14 cellular contexts compared by ENCODE assay signal in genomic region chr5:10330511-10331105, GRCh38. TPM values are rescaled to one million over a fixed set of nuclear protein-coding genes. Genes with fewer than 3 reads are reported as not detected.
DNase-seq lines count a peak whose midpoint lies in the region; ATAC-seq and TF ChIP-seq lines count a peak whose summit lies in the region.
"Had no signal": no experiment of that assay in that cellular context is flagged by ENCODE, and none has a peak within 500 bp of the region (broad histone marks: within the 10 kb centered on the region; RNA-seq: fewer than 3 reads in every experiment).

No MANE protein-coding gene starts in this region.

- ATAC-seq in gastrocnemius medialis (peak in 1 of 2 donors; percentile 6), HG03135 (IDR thresholded peaks at IDR 0.05; ENCODE audit: unreplicated experiment) (no peak), GM19328 (IDR thresholded peaks at IDR 0.05; ENCODE audit: unreplicated experiment) (no peak)
- ATAC-seq: stimulated activated naive B cell treated with anti-CD40 and anti-IgM and Interleukin-4, amounts not matched to agents 10 μg/mL and 1 μg/mL and 100 μg/mL, for 72 hours had no signal

- CTCF ChIA-PET in AG04450 (lab: Charles Lee), result interaction anchor here (0.6 to 3.3 kb wide), 4 partner anchors 24 to 93 kb away, joined by 3 to 14 read pairs (median 4); no protein-coding TSS in a partner anchor

- peaks cover 59% of the 10 kb centered on the region for H3K4me1 Mint-ChIP-seq in chondrocyte (ENCODE audit: low read depth)

- TF ChIP-seq POLR2A in gastrocnemius medialis (IDR thresholded peaks at IDR 0.05), result no peak

- H3K9me3 ChIP-seq in AG04450 (ENCODE audit: control insufficient read depth, insufficient read depth, low read length) (no peaks in the 10 kb centered on the region; the same call in 1 of the 2 replicates), gastrocnemius medialis (no peaks in the 10 kb centered on the region)
- no peaks in the 10 kb centered on the region for H3K9me3 ChIP-seq in effector memory CD4-positive, alpha-beta T cell (ENCODE audit: control insufficient read depth, low read length)

- H3K27ac Mint-ChIP-seq in chondrocyte (ENCODE audit: unreplicated experiment), result peak overlapping the region; percentile 88
- H3K27ac Mint-ChIP-seq: activated CD4-positive, alpha-beta T cell treated with anti-CD3 and anti-CD28 coated beads, Interleukin-2, amount 10 ng/mL, durations not matched to agents 7 days and 5 days; stimulated activated naive B cell treated with anti-CD40 and anti-IgM and Interleukin-4, amounts not matched to agents 10 μg/mL and 1 μg/mL and 100 μg/mL, for 72 hours had no signal

- H3K27me3 ChIP-seq in AG04450 (ENCODE audit: control insufficient read depth, insufficient read depth, low read length) (no peaks in the 10 kb centered on the region), layer of hippocampus (ENCODE audit: control insufficient read depth, insufficient read depth, low read length) (no peaks in the 10 kb centered on the region), gastrocnemius medialis (no peaks in the 10 kb centered on the region)
- peaks cover 21% of the 10 kb centered on the region for H3K27me3 ChIP-seq in effector memory CD4-positive, alpha-beta T cell (replicated peaks; ENCODE audit: control insufficient read depth, insufficient read depth, low read length, poor library complexity, severe bottlenecking)

- in situ Hi-C loops in gastrocnemius medialis (cut with MboI; ENCODE audit: low sequenced_read_pairs in 4 of 4), result no loop called here

- no peaks in the 10 kb centered on the region for H3K27me3 Mint-ChIP-seq in chondrocyte (ENCODE audit: low read depth)

- no peaks in the 10 kb centered on the region for H3K9me3 Mint-ChIP-seq in chondrocyte (ENCODE audit: low read depth)
- H3K9me3 Mint-ChIP-seq: activated CD4-positive, alpha-beta T cell treated with anti-CD3 and anti-CD28 coated beads, Interleukin-2, amount 10 ng/mL, durations not matched to agents 7 days and 5 days; stimulated activated naive B cell treated with anti-CD40 and anti-IgM and Interleukin-4, amounts not matched to agents 10 μg/mL and 1 μg/mL and 100 μg/mL, for 72 hours had no signal

- H3K27ac ChIP-seq in AG04450 (ENCODE audit: low read depth, low read length), result peak overlapping the region; percentile 59
- H3K27ac ChIP-seq in layer of hippocampus (ENCODE audit: low read depth, low read length), result peak overlapping the region; percentile 3
- H3K27ac ChIP-seq in gastrocnemius medialis, result peak overlapping the region; percentile 73 to 86 (median 78)
- no peak overlapping the region for H3K27ac ChIP-seq in effector memory CD4-positive, alpha-beta T cell (ENCODE audit: insufficient read depth, low read length, poor library complexity, severe bottlenecking)
- H3K27ac ChIP-seq: KMS-11 had no signal

- H3K4me1 ChIP-seq in gastrocnemius medialis, result peaks cover 34 to 36% of the 10 kb centered on the region in 2 donors
- H3K4me1 ChIP-seq in effector memory CD4-positive, alpha-beta T cell (ENCODE audit: control insufficient read depth, insufficient read depth, low read length, poor library complexity, severe bottlenecking), result peaks cover 9% of the 10 kb centered on the region

- no peak overlapping the region; the same call in 1 of the 2 replicates for H3K4me3 ChIP-seq in AG04450 (ENCODE audit: low read depth, low read length)
- no peak overlapping the region for H3K4me3 ChIP-seq in gastrocnemius medialis
- H3K4me3 ChIP-seq in effector memory CD4-positive, alpha-beta T cell (ENCODE audit: insufficient read depth, low read depth, low read length, poor library complexity, severe bottlenecking), result no peak overlapping the region

- H3K36me3 ChIP-seq in gastrocnemius medialis, result no peaks in the 10 kb centered on the region
- H3K36me3 ChIP-seq in effector memory CD4-positive, alpha-beta T cell (ENCODE audit: control insufficient read depth, insufficient read depth, low read length), result no peaks in the 10 kb centered on the region

- H3K4me3 Mint-ChIP-seq in chondrocyte (ENCODE audit: unreplicated experiment), result no peak overlapping the region
- H3K4me3 Mint-ChIP-seq: activated CD4-positive, alpha-beta T cell treated with anti-CD3 and anti-CD28 coated beads, Interleukin-2, amount 10 ng/mL, durations not matched to agents 7 days and 5 days; stimulated activated naive B cell treated with anti-CD40 and anti-IgM and Interleukin-4, amounts not matched to agents 10 μg/mL and 1 μg/mL and 100 μg/mL, for 72 hours had no signal

- intact Hi-C loops in gastrocnemius medialis (cut with DNase I; ENCODE audit: low total_unique reads), result loop anchor here (2.0 kb wide), 2 partner anchors 22 to 42 kb away; partner anchors contain the start of gene MARCHF6

- no peak for DNase-seq in AG04450 (ENCODE audit: low read depth, low spot score)
- no peak for DNase-seq in chondrocyte (ENCODE audit: low spot score)
- peak in 1 of 2 donors; percentile 48 for DNase-seq in gastrocnemius medialis
- DNase-seq in NOMO-1 (lab: John Stamatoyannopoulos, UW; ENCODE audit: unreplicated experiment in 2 of 2), result no peak
- no peak for DNase-seq in effector memory CD4-positive, alpha-beta T cell
- DNase-seq: ACHN; activated CD4-positive, alpha-beta T cell treated with anti-CD3 and anti-CD28 coated beads, Interleukin-2, amount 10 ng/mL, durations not matched to agents 7 days and 5 days; Calu3; NCI-H524 treated with DMSO at 0.1 percent for 48 hours; stimulated activated naive B cell treated with anti-CD40 and anti-IgM and Interleukin-4, amounts not matched to agents 10 μg/mL and 1 μg/mL and 100 μg/mL, for 72 hours had no signal

- POLR2A ChIA-PET in AG04450 (lab: Yijun Ruan, JAX), result interaction anchor here (1.3 to 2.7 kb wide), 2 partner anchors 23 to 81 kb away, joined by 4 to 24 read pairs; partner anchors contain the start of genes ATPSCKMT, CCT5 and MARCHF6

- no peaks in the 10 kb centered on the region for H3K36me3 Mint-ChIP-seq in chondrocyte (ENCODE audit: low read depth)

- no peak for TF ChIP-seq CTCF in AG04450 (IDR thresholded peaks at IDR 0.05; ENCODE audit: low read depth, low read length)
- no peak for TF ChIP-seq CTCF in chondrocyte (IDR thresholded peaks at IDR 0.05)
- TF ChIP-seq CTCF in gastrocnemius medialis (IDR thresholded peaks at IDR 0.05 in 4 of 5, conservative IDR thresholded peaks at IDR 0.05 in 1 of 5), result no peak

RNA-seq across cellular contexts. Expression of gene MARCHF6, which starts 22.9 kb away (rescaled TPM):
- 102 and 136 TPM in 2 replicates for polyA plus RNA-seq in AG04450 (2011; rRNA removed)
- polyA minus RNA-seq in AG04450 (2011; rRNA and poly(A)+ RNA removed), result 301 and 401 TPM in 2 replicates
- total RNA-seq in chondrocyte (143 to 197 TPM (median 149 TPM) in 3 replicates), gastrocnemius medialis (100 to 1,000 TPM; 139 to 173 (median 146) TPM)

RNA-seq across cellular contexts. Expression of gene CMBL, which starts 22.9 kb away (rescaled TPM):
- polyA plus RNA-seq in AG04450 (2011; rRNA removed), result 37.2 and 43.0 TPM in 2 replicates
- 41.7 and 49.0 TPM in 2 replicates for polyA minus RNA-seq in AG04450 (2011; rRNA and poly(A)+ RNA removed)
- total RNA-seq in chondrocyte (20.0 to 27.5 TPM (median 20.5 TPM) in 3 replicates), gastrocnemius medialis (10 to 100 TPM in 3 of 4 donors, 1 to 10 TPM in 1; 7.8 to 46.7 (median 35.6) TPM)
